Comparison of ENCODE assay signal across 27 cellular contexts in genomic region chr6:40466986-40467584, GRCh38.
"Had no signal": no experiment of that assay in that cellular context is flagged by ENCODE, and none has a peak within 500 bp of the region (broad histone marks: within the 10 kb centered on the region; RNA-seq: fewer than 3 reads in every experiment).

No MANE protein-coding gene starts in this region.

- H3K9me3 ChIP-seq: colonic mucosa, esophagus squamous epithelium, gastrocnemius medialis, left lung, lower lobe of right lung, mucosa of descending colon had no signal

- H3K27ac ChIP-seq: colonic mucosa, epithelial cell of prostate, esophagus squamous epithelium, gastrocnemius medialis, heart right ventricle, left lung, lower lobe of right lung had no signal

- H3K27me3 ChIP-seq: colonic mucosa, gastrocnemius medialis had no signal

- DNase-seq: colonic mucosa; cortex of kidney; effector CD8-positive, alpha-beta T cell; effector memory CD8-positive, alpha-beta T cell; endodermal cell; erythroblast; esophagus squamous epithelium; foreskin fibroblast; foreskin melanocyte; gastrocnemius medialis; glutamatergic neuron; head of caudate nucleus; heart right ventricle; hippocampal formation; left cardiac atrium; left lung; left ventricle myocardium superior; lower lobe of right lung; mesenchymal stem cell; mucosa of descending colon had no signal

- H3K4me3 Mint-ChIP-seq: dendritic cell treated with granulocyte-macrophage colony-stimulating factor and Interleukin-4, amounts not matched to agents 40 ng/mL and 50 ng/mL, for 4 days; effector memory CD8-positive, alpha-beta T cell; endodermal cell; mesothelial cell of epicardium had no signal

- H3K4me1 Mint-ChIP-seq: endodermal cell, mesothelial cell of epicardium had no signal

- H3K4me3 ChIP-seq: colonic mucosa, esophagus squamous epithelium, gastrocnemius medialis, heart right ventricle, left lung, lower lobe of right lung, mucosa of descending colon had no signal

- H3K9me3 Mint-ChIP-seq: dendritic cell treated with granulocyte-macrophage colony-stimulating factor and Interleukin-4, amounts not matched to agents 40 ng/mL and 50 ng/mL, for 4 days; effector memory CD8-positive, alpha-beta T cell; endodermal cell had no signal

- H3K36me3 Mint-ChIP-seq: mesothelial cell of epicardium had no signal

- FAIRE-seq: endometrium, islet of Langerhans, keratinocyte had no signal

- H3K27ac Mint-ChIP-seq: dendritic cell treated with granulocyte-macrophage colony-stimulating factor and Interleukin-4, amounts not matched to agents 40 ng/mL and 50 ng/mL, for 4 days; effector memory CD8-positive, alpha-beta T cell; endodermal cell; mesothelial cell of epicardium had no signal

- ATAC-seq: effector memory CD8-positive, alpha-beta T cell; esophagus mucosa; gastrocnemius medialis; heart right ventricle; left cardiac atrium; left lung; left ventricle myocardium superior; lower lobe of right lung; mucosa of descending colon had no signal

- H3K36me3 ChIP-seq: colonic mucosa, esophagus squamous epithelium, gastrocnemius medialis, heart right ventricle, left lung, lower lobe of right lung had no signal

- H3K4me1 ChIP-seq: colonic mucosa, esophagus squamous epithelium, gastrocnemius medialis, heart right ventricle, left lung, lower lobe of right lung had no signal
